In the genomic region with DNA sequence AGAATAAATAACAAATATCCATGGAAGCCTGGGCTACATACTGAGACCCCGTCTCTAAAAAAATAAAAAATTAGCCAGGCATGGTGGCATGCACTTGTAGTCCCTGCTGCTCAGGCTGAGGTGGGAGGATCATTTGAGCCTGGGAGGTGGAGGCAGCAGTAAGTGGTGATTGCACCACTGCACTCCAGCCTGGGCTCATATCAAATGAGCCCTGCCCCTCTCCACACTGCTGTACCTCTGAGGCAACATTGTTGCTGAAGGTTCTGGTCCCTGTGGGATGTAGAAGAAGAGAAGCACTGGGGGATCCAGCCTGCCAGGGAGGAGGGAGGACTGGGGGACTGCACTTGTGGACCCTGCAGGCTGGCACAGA, we compare ENCODE assay signal across 18 cellular contexts. TPM values are rescaled to one million over a fixed set of nuclear protein-coding genes. Genes with fewer than 3 reads are reported as not detected.
DNase-seq lines count a peak whose midpoint lies in the region; ATAC-seq and TF ChIP-seq lines count a peak whose summit lies in the region.
"Had no signal": no experiment of that assay in that cellular context is flagged by ENCODE, and none has a peak within 500 bp of the region (broad histone marks: within the 10 kb centered on the region; RNA-seq: fewer than 3 reads in every experiment).

No MANE protein-coding gene starts in this region.

- no peak overlapping the region for H2AFZ ChIP-seq in osteoblast (ENCODE audit: low read length)

- H3K27ac ChIP-seq in SK-N-MC = 0 out of 2 replicates have a peak overlapping the region, but pooled peaks have one; percentile 3
- no peak overlapping the region for H3K27ac ChIP-seq in osteoblast (ENCODE audit: low read depth, low read length)
- H3K27ac ChIP-seq: 22Rv1, breast epithelium, tibial artery had no signal

- H3K36me3 ChIP-seq in SK-N-MC (ENCODE audit: insufficient read depth, low read length) (no peaks in the 10 kb centered on the region), osteoblast (ENCODE audit: insufficient read depth, low read length) (no peaks in the 10 kb centered on the region)
- H3K36me3 ChIP-seq: breast epithelium, tibial artery had no signal

- no peaks in the 10 kb centered on the region for H4K20me1 ChIP-seq in osteoblast (ENCODE audit: insufficient read depth, low read length)

- no peak overlapping the region for H3K9ac ChIP-seq in SK-N-MC (ENCODE audit: insufficient read length)

- no peak overlapping the region for H3K4me2 ChIP-seq in osteoblast (ENCODE audit: insufficient read depth, low read length)

- no peak overlapping the region for H3K4me3 ChIP-seq in SK-N-MC
- H3K4me3 ChIP-seq in osteoblast (ENCODE audit: insufficient read depth, low read length) = no peak overlapping the region
- H3K4me3 ChIP-seq: breast epithelium, tibial artery had no signal

- no peaks in the 10 kb centered on the region for H3K9me3 ChIP-seq in SK-N-MC (ENCODE audit: low read depth, low read length)
- no peaks in the 10 kb centered on the region for H3K9me3 ChIP-seq in osteoblast (ENCODE audit: low read depth, low read length)
- H3K9me3 ChIP-seq: breast epithelium, tibial artery had no signal

- ATAC-seq in GM19452 (IDR thresholded peaks at IDR 0.05; ENCODE audit: unreplicated experiment) (no peak), HG03108 (IDR thresholded peaks at IDR 0.05; ENCODE audit: unreplicated experiment) (no peak)
- ATAC-seq: activated CD4-positive, alpha-beta T cell treated with anti-CD3 and anti-CD28 coated beads for 36 hours; left ventricle myocardium superior; naive thymus-derived CD4-positive, alpha-beta T cell; T-helper 17 cell had no signal

- H3K4me1 ChIP-seq in osteoblast (ENCODE audit: insufficient read depth, low read length) = peaks cover 21% of the 10 kb centered on the region
- H3K4me1 ChIP-seq: breast epithelium had no signal

- H3K27me3 ChIP-seq in osteoblast (ENCODE audit: insufficient read depth, low read length) = peaks cover 28% of the 10 kb centered on the region

- no peaks in the 10 kb centered on the region for H3K79me2 ChIP-seq in osteoblast (ENCODE audit: insufficient read depth, low read length)

- peak; percentile 28 for DNase-seq in DMS53 (lab: John Stamatoyannopoulos, UW)
- DNase-seq in DMS53 treated with DMSO at 0.1 percent for 48 hours (lab: John Stamatoyannopoulos, UW; ENCODE audit: unreplicated experiment) = no peak
- peak; percentile 59 for DNase-seq in NCI-H1436 treated with DMSO at 0.1 percent for 48 hours (lab: John Stamatoyannopoulos, UW)
- DNase-seq in SK-N-MC (ENCODE audit: low read depth, low spot score) = no peak
- peak; percentile 83 for DNase-seq in osteoblast (ENCODE audit: insufficient read length, low spot score, missing footprints)
- no peak for DNase-seq in iPS-NIHi7 (ENCODE audit: extremely low spot score)
- DNase-seq: activated CD4-positive, alpha-beta T cell treated with anti-CD3 and anti-CD28 coated beads for 36 hours; activated T-cell treated with anti-CD3 and anti-CD28 coated beads for 4 hours; CD4-positive, alpha-beta T cell; left ventricle myocardium superior; naive thymus-derived CD4-positive, alpha-beta T cell; stimulated activated CD4-positive, alpha-beta T cell treated with anti-CD3 and anti-CD28 coated beads, Interleukin-1b, Interleukin-23, amount 100 ng/mL, for 48 hours; T-helper 17 cell; tibial artery had no signal

- TF ChIP-seq CTCF in osteoblast (IDR thresholded peaks at IDR 0.05; ENCODE audit: extremely low read depth, low read depth, low read length) = no peak

RNA-seq across cellular contexts. Expression of gene ARHGAP23, which starts 11.4 kb away (rescaled TPM):
- 47.0 and 49.8 TPM in 2 replicates for total RNA-seq in osteoblast

Comparison
In these comparisons a context has a peak if more than half of its experiments do, and no peak if none do; other contexts are left out.
1. DNase-seq: peak in DMS53 (single experiment), NCI-H1436 treated with DMSO at 0.1 percent for 48 hours (single experiment) and osteoblast (single experiment); none in DMS53 treated with DMSO at 0.1 percent for 48 hours (single experiment), SK-N-MC (single experiment) and iPS-NIHi7 (single experiment).